9 cellular contexts compared by ENCODE assay signal in the genomic region with DNA sequence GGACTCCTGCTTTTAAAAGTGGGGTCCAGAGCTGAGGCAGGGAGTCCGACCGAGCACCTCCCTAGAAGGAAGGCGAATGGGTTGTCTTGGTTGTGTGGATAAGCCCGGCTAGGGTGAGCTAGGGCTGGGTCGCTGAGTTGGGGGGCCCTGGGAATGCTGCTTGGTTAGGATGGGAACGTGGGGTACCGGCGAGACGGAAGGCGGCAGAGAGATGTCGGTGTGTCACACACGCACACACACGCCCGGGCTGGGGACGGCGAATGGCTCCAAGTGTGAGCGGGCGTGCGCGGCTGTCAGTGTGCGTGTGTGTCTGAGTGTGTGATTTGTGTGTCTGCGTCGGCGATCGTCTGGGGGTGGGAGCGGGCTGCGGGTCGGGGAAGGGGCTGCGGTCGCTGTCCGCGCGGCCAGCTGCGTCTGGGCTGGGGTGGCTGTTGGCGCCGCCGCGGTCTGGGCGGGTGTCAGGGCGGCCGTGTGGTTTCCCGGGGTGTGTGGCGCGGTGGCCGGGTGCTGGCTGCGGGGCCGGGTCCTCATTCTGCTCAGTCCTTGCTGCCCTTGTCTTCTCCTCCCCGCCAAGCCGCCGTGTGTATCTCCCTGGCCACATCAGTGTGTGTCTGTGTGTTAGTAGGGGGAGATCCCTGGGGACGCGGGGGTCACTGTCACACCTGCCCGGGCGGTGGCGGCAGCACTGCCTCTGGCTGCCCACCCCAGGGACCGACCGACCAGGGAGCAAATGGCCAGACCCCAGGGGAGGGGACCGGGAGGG. TPM values are rescaled to one million over a fixed set of nuclear protein-coding genes. Genes with fewer than 3 reads are reported as not detected.
DNase-seq lines count a peak whose midpoint lies in the region; ATAC-seq and TF ChIP-seq lines count a peak whose summit lies in the region.
"Had no signal": no experiment of that assay in that cellular context is flagged by ENCODE, and none has a peak within 500 bp of the region (broad histone marks: within the 10 kb centered on the region; RNA-seq: fewer than 3 reads in every experiment).

No MANE protein-coding gene starts in this region.

- H3K27me3 Mint-ChIP-seq in nephron progenitor cell (ENCODE audit: low read depth, poor library complexity): peaks cover 19% of the 10 kb centered on the region

- TF ChIP-seq CTCF in Loucy (conservative IDR thresholded peaks at IDR 0.05; ENCODE audit: low read length) (no peak), breast epithelium (IDR thresholded peaks at IDR 0.05) (no peak), nephron progenitor cell (IDR thresholded peaks at IDR 0.05) (no peak)

- peak overlapping the region; percentile 74 for H3K9ac ChIP-seq in Loucy (ENCODE audit: low read depth, low read length, poor library complexity, severe bottlenecking)

- H3K4me1 Mint-ChIP-seq in nephron progenitor cell: peaks cover 70% of the 10 kb centered on the region

- H3K9me3 ChIP-seq in Loucy (ENCODE audit: insufficient read depth, low read depth, low read length): no peaks in the 10 kb centered on the region
- H3K9me3 ChIP-seq in breast epithelium: no peaks in the 10 kb centered on the region

- TF ChIP-seq POLR2A in breast epithelium (IDR thresholded peaks at IDR 0.05): no peak

- no peak for ATAC-seq in GM19455 (IDR thresholded peaks at IDR 0.05; ENCODE audit: unreplicated experiment)
- no peak for ATAC-seq in HG02763 (IDR thresholded peaks at IDR 0.05; ENCODE audit: unreplicated experiment)

- H3K27ac Mint-ChIP-seq in nephron progenitor cell: no peak overlapping the region

- H3K4me1 ChIP-seq in Loucy (ENCODE audit: insufficient read depth, low read length, poor library complexity, severe bottlenecking) (peaks cover 61% of the 10 kb centered on the region), breast epithelium (peaks cover 32 to 40% of the 10 kb centered on the region in 2 donors)

- peak overlapping the region; percentile 95 for H3K4me3 Mint-ChIP-seq in nephron progenitor cell

- intact Hi-C loops in breast epithelium (cut with DNase I; ENCODE audit: low total_unique reads): no loop called here

- DNase-seq in DMS53 treated with DMSO at 0.1 percent for 48 hours (lab: John Stamatoyannopoulos, UW; ENCODE audit: unreplicated experiment): peak; percentile 11
- DNase-seq in breast epithelium (ENCODE audit: low spot score in 2 of 2): no peak
- DNase-seq in nephron progenitor cell: peak; percentile 63
- DNase-seq in SHP77 treated with DMSO at 0.1 percent for 48 hours (lab: John Stamatoyannopoulos, UW): no peak
- no peak for DNase-seq in NCI-H510A (lab: John Stamatoyannopoulos, UW)

- no peak overlapping the region for H2AFZ ChIP-seq in Loucy (ENCODE audit: low read length)

- no peaks in the 10 kb centered on the region for H3K9me2 ChIP-seq in Loucy (replicated peaks; ENCODE audit: low read depth, low read length)

- H3K4me3 ChIP-seq in Loucy (ENCODE audit: low read length, poor library complexity, severe bottlenecking) (peak overlapping the region; percentile 77), breast epithelium (peak overlapping the region; percentile 4 to 82 (median 63))

- H3K27me3 ChIP-seq in Loucy (ENCODE audit: insufficient read depth, low read length, poor library complexity, severe bottlenecking) (no peaks in the 10 kb centered on the region), breast epithelium (peaks cover 16 to 26% of the 10 kb centered on the region in 2 donors)

- peak overlapping the region; percentile 57 to 81 for H3K27ac ChIP-seq in breast epithelium

- H3K79me2 ChIP-seq in Loucy (ENCODE audit: insufficient read depth, low read length): no peaks in the 10 kb centered on the region

- no peaks in the 10 kb centered on the region for H3K36me3 Mint-ChIP-seq in nephron progenitor cell (ENCODE audit: low read depth)

- H3K4me2 ChIP-seq in Loucy (ENCODE audit: low read depth, low read length, poor library complexity, severe bottlenecking): peak overlapping the region; percentile 92

- H4K20me1 ChIP-seq in Loucy (ENCODE audit: insufficient read depth, low read length, poor library complexity, severe bottlenecking): no peaks in the 10 kb centered on the region

- H3K9me3 Mint-ChIP-seq in nephron progenitor cell: no peaks in the 10 kb centered on the region

- H3K36me3 ChIP-seq in Loucy (ENCODE audit: insufficient read depth, low read length): no peaks in the 10 kb centered on the region
- no peaks in the 10 kb centered on the region for H3K36me3 ChIP-seq in breast epithelium

- H3F3A ChIP-seq in Loucy (ENCODE audit: low read depth): peaks cover 7% of the 10 kb centered on the region; the same call in 1 of the 2 replicates

RNA-seq across cellular contexts. Expression of gene EFNA3, which starts 1.0 kb away (rescaled TPM):
- total RNA-seq in breast epithelium: 1 to 10 TPM; 1.6 to 7.2 (median 6.6) TPM

RNA-seq across cellular contexts. Expression of gene EFNA4, which starts 16.1 kb away (rescaled TPM):
- 10 to 100 TPM in 2 of 3 donors, 1 to 10 TPM in 1; 4.8 to 26.6 (median 23.9) TPM for total RNA-seq in breast epithelium

RNA-seq across cellular contexts. Expression of gene ADAM15, which starts 28.6 kb away (rescaled TPM):
- total RNA-seq in breast epithelium: 100 to 1,000 TPM in 2 of 3 donors, 10 to 100 TPM in 1; 97.8 to 155 (median 109) TPM

RNA-seq across cellular contexts. Expression of gene DCST1, which starts 46.0 kb away (rescaled TPM):
- under 1 TPM; 0.16 to 0.66 (median 0.44) TPM for total RNA-seq in breast epithelium
- total RNA-seq: dermis microvascular lymphatic vessel endothelial cell had no signal

RNA-seq across cellular contexts. Expression of gene DCST2, which starts 46.1 kb away (rescaled TPM):
- 1 to 10 TPM in 2 of 3 donors, under 1 TPM in 1; 0.48 to 4.4 (median 3.3) TPM for total RNA-seq in breast epithelium

Comparison
In these comparisons a context has a peak if more than half of its experiments do, and no peak if none do; other contexts are left out.
1. DNase-seq: peak in DMS53 treated with DMSO at 0.1 percent for 48 hours (single experiment) and nephron progenitor cell (single experiment); none in breast epithelium (0 of 2), SHP77 treated with DMSO at 0.1 percent for 48 hours (single experiment) and NCI-H510A (single experiment).